28 cellular contexts compared by ENCODE assay signal in the genomic region with DNA sequence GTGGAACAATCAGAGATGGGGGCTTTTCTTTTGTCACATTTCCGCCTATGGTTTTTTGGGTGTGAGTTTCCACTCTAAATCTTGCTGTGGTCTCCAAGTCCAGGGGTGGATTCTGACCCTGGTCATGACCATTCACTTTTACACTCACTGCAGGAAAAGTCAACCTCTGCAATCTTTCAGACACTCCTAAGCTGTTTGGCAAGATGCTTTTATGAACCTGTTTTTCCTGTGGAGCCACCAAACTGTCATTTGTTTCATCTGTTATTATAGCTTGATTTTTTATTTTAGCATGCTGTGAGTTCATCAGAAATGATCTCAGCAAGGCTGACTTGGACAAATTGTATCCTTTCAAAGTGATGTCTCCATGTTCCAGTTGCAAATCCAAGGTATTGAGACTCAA. TPM values are rescaled to one million over a fixed set of nuclear protein-coding genes. Genes with fewer than 3 reads are reported as not detected.
A peak's percentile ranks its signal among the peaks of the same experiment; 100 is the strongest.
DNase-seq lines count a peak whose midpoint lies in the region; ATAC-seq and TF ChIP-seq lines count a peak whose summit lies in the region.
"Had no signal": no experiment of that assay in that cellular context is flagged by ENCODE, and none has a peak within 500 bp of the region (broad histone marks: within the 10 kb centered on the region; RNA-seq: fewer than 3 reads in every experiment).

No MANE protein-coding gene starts in this region.

- H3K9me3 ChIP-seq in Panc1 (ENCODE audit: control insufficient read depth, insufficient read depth, low read depth, low read length), result no peaks in the 10 kb centered on the region
- H3K9me3 ChIP-seq: adrenal gland, BLaER1, body of pancreas, SK-N-SH, spleen, tibial nerve had no signal

- H3K9me3 Mint-ChIP-seq in stimulated activated naive CD8-positive, alpha-beta T cell treated with anti-CD3 and anti-CD28 coated beads, Interleukin-15, Interleukin-2, amounts not matched to agents 100 ng/mL and 50 ng/mL, for 24 hours, result no peaks in the 10 kb centered on the region
- no peaks in the 10 kb centered on the region for H3K9me3 Mint-ChIP-seq in stimulated activated naive CD8-positive, alpha-beta T cell treated with anti-CD3 and anti-CD28 coated beads, Interleukin-15, amount 100 ng/mL, for 72 hours
- no peaks in the 10 kb centered on the region for H3K9me3 Mint-ChIP-seq in type B pancreatic cell
- H3K9me3 Mint-ChIP-seq: activated CD4-positive, alpha-beta memory T cell treated with anti-CD3 and anti-CD28 coated beads for 36 hours; activated naive CD4-positive, alpha-beta T cell treated with anti-CD3 and anti-CD28 coated beads for 36 hours; activated T-cell treated with anti-CD3 and anti-CD28 coated beads, Interleukin-2, amount 50 U/mL, for 72 hours; immature natural killer cell; T-helper 1 cell treated with Interleukin-12 subunit alpha and Interleukin-12 subunit beta and Interleukin-4 antibody, amounts not matched to agents 30 μg/mL and 1 μg/mL, for 36 hours had no signal

- TF ChIP-seq POLR2A in GM18505 (IDR thresholded peaks at IDR 0.05; ENCODE audit: borderline replicate concordance, extremely low read depth, insufficient read depth, insufficient read length), result no peak

- H3K27ac Mint-ChIP-seq in stimulated activated naive CD8-positive, alpha-beta T cell treated with anti-CD3 and anti-CD28 coated beads, Interleukin-15, Interleukin-2, amounts not matched to agents 100 ng/mL and 50 ng/mL, for 24 hours, result peak overlapping the region; percentile 26
- H3K27ac Mint-ChIP-seq in stimulated activated naive CD8-positive, alpha-beta T cell treated with anti-CD3 and anti-CD28 coated beads, Interleukin-15, amount 100 ng/mL, for 72 hours, result no peak overlapping the region
- H3K27ac Mint-ChIP-seq in type B pancreatic cell, result peak overlapping the region; percentile 96
- H3K27ac Mint-ChIP-seq: activated CD4-positive, alpha-beta memory T cell treated with anti-CD3 and anti-CD28 coated beads for 36 hours; activated naive CD4-positive, alpha-beta T cell treated with anti-CD3 and anti-CD28 coated beads for 36 hours; activated T-cell treated with anti-CD3 and anti-CD28 coated beads, Interleukin-2, amount 50 U/mL, for 72 hours; T-helper 1 cell treated with Interleukin-12 subunit alpha and Interleukin-12 subunit beta and Interleukin-4 antibody, amounts not matched to agents 30 μg/mL and 1 μg/mL, for 36 hours had no signal

- CTCF ChIA-PET in Panc1 (lab: Charles Lee), result no interaction called here

- DNase-seq in stimulated activated naive CD8-positive, alpha-beta T cell treated with anti-CD3 and anti-CD28 coated beads, Interleukin-15, amount 100 ng/mL, for 72 hours, result no peak
- DNase-seq in Panc1 (ENCODE audit: low read depth, low spot score), result no peak
- DNase-seq in type B pancreatic cell (ENCODE audit: extremely low spot score, unreplicated experiment), result no peak
- DNase-seq in RKO (ENCODE audit: low spot score), result no peak
- no peak for DNase-seq in foreskin keratinocyte
- DNase-seq: activated CD4-positive, alpha-beta memory T cell treated with anti-CD3 and anti-CD28 coated beads for 36 hours; activated CD4-positive, CD25-positive, alpha-beta regulatory T cell treated with anti-CD3 and anti-CD28 coated beads, Interleukin-2, amount 50 U/mL, for 72 hours; activated naive CD4-positive, alpha-beta T cell treated with anti-CD3 and anti-CD28 coated beads for 36 hours; activated T-cell treated with anti-CD3 and anti-CD28 coated beads, Interleukin-2, amount 50 U/mL, for 72 hours; adrenal gland; body of pancreas; immature natural killer cell; left cardiac atrium; NCI-H1048; NCI-H1694; NCI-H774; posterior cingulate gyrus; right cardiac atrium; SK-N-SH; spleen; stimulated activated CD4-positive, alpha-beta T cell treated with anti-CD3 and anti-CD28 coated beads, Interleukin-2, amount 100 ng/mL, for 24 hours; stimulated activated CD8-positive, alpha-beta memory T cell treated with anti-CD3 and anti-CD28 coated beads, Interleukin-4, amount 100 ng/mL, for 48 hours had no signal

- H3K36me3 ChIP-seq in Panc1 (ENCODE audit: control insufficient read depth, insufficient read depth, low read length), result 0 out of 2 replicates have a peak, but pooled peaks cover 4% of the 10 kb centered on the region

- intact Hi-C loops in Panc1 (cut with micrococcal nuclease; ENCODE audit: unreplicated experiment), result no loop called here

- H3K27me3 ChIP-seq in Panc1 (ENCODE audit: control insufficient read depth, insufficient read depth, low read length) (no peaks in the 10 kb centered on the region), foreskin keratinocyte (no peaks in the 10 kb centered on the region)
- H3K27me3 ChIP-seq: adrenal gland, BLaER1, body of pancreas, spleen, tibial nerve had no signal

- no peak overlapping the region for H3K27ac ChIP-seq in Panc1 (ENCODE audit: low read length)
- H3K27ac ChIP-seq in foreskin keratinocyte, result no peak overlapping the region
- H3K27ac ChIP-seq: BLaER1, body of pancreas had no signal

- in situ Hi-C loops in Panc1 (cut with HindIII; ENCODE audit: low pct_unique_long_range_greater_than_20kb, low sequenced_read_pairs), result no loop called here

- no peaks in the 10 kb centered on the region for H3K27me3 Mint-ChIP-seq in stimulated activated naive CD8-positive, alpha-beta T cell treated with anti-CD3 and anti-CD28 coated beads, Interleukin-15, Interleukin-2, amounts not matched to agents 100 ng/mL and 50 ng/mL, for 24 hours
- no peaks in the 10 kb centered on the region for H3K27me3 Mint-ChIP-seq in stimulated activated naive CD8-positive, alpha-beta T cell treated with anti-CD3 and anti-CD28 coated beads, Interleukin-15, amount 100 ng/mL, for 72 hours
- H3K27me3 Mint-ChIP-seq in type B pancreatic cell, result no peaks in the 10 kb centered on the region
- H3K27me3 Mint-ChIP-seq: activated CD4-positive, alpha-beta memory T cell treated with anti-CD3 and anti-CD28 coated beads for 36 hours had no signal

- H3K36me3 Mint-ChIP-seq in stimulated activated naive CD8-positive, alpha-beta T cell treated with anti-CD3 and anti-CD28 coated beads, Interleukin-15, Interleukin-2, amounts not matched to agents 100 ng/mL and 50 ng/mL, for 24 hours (ENCODE audit: low read depth), result peaks cover 60% of the 10 kb centered on the region
- H3K36me3 Mint-ChIP-seq in type B pancreatic cell, result peaks cover 17% of the 10 kb centered on the region
- H3K36me3 Mint-ChIP-seq: activated CD4-positive, alpha-beta memory T cell treated with anti-CD3 and anti-CD28 coated beads for 36 hours had no signal

- ATAC-seq in stimulated activated naive CD8-positive, alpha-beta T cell treated with anti-CD3 and anti-CD28 coated beads, Interleukin-15, amount 100 ng/mL, for 72 hours, result no peak
- ATAC-seq in Panc1 (no peak), esophagus mucosa (peak; percentile 82), GM18505 (IDR thresholded peaks at IDR 0.05; ENCODE audit: unreplicated experiment) (no peak), foreskin keratinocyte (no peak)
- ATAC-seq: activated T-cell treated with anti-CD3 and anti-CD28 coated beads, Interleukin-2, amount 50 U/mL, for 72 hours; body of pancreas had no signal

- H3K4me3 Mint-ChIP-seq in stimulated activated naive CD8-positive, alpha-beta T cell treated with anti-CD3 and anti-CD28 coated beads, Interleukin-15, Interleukin-2, amounts not matched to agents 100 ng/mL and 50 ng/mL, for 24 hours, result no peak overlapping the region
- H3K4me3 Mint-ChIP-seq in stimulated activated naive CD8-positive, alpha-beta T cell treated with anti-CD3 and anti-CD28 coated beads, Interleukin-15, amount 100 ng/mL, for 72 hours, result no peak overlapping the region
- H3K4me3 Mint-ChIP-seq in type B pancreatic cell, result peak overlapping the region; percentile 86
- H3K4me3 Mint-ChIP-seq: activated CD4-positive, alpha-beta memory T cell treated with anti-CD3 and anti-CD28 coated beads for 36 hours; activated naive CD4-positive, alpha-beta T cell treated with anti-CD3 and anti-CD28 coated beads for 36 hours; activated T-cell treated with anti-CD3 and anti-CD28 coated beads, Interleukin-2, amount 50 U/mL, for 72 hours; immature natural killer cell; T-helper 1 cell treated with Interleukin-12 subunit alpha and Interleukin-12 subunit beta and Interleukin-4 antibody, amounts not matched to agents 30 μg/mL and 1 μg/mL, for 36 hours had no signal

- TSS peak; percentile 82 for BruUV-seq in Panc1 (replicated peaks; lab: Mats Ljungman, UMichigan)

- POLR2A ChIA-PET in Panc1 (lab: Charles Lee), result no interaction called here

- no peaks in the 10 kb centered on the region for H3K4me1 ChIP-seq in Panc1 (ENCODE audit: control insufficient read depth, insufficient read depth, low read length)
- no peaks in the 10 kb centered on the region for H3K4me1 ChIP-seq in foreskin keratinocyte
- H3K4me1 ChIP-seq: adrenal gland, BLaER1, body of pancreas had no signal

- peaks cover 7% of the 10 kb centered on the region for H3K4me1 Mint-ChIP-seq in stimulated activated naive CD8-positive, alpha-beta T cell treated with anti-CD3 and anti-CD28 coated beads, Interleukin-15, Interleukin-2, amounts not matched to agents 100 ng/mL and 50 ng/mL, for 24 hours (ENCODE audit: low read depth)
- H3K4me1 Mint-ChIP-seq in stimulated activated naive CD8-positive, alpha-beta T cell treated with anti-CD3 and anti-CD28 coated beads, Interleukin-15, amount 100 ng/mL, for 72 hours, result no peaks in the 10 kb centered on the region
- peaks cover 4% of the 10 kb centered on the region for H3K4me1 Mint-ChIP-seq in type B pancreatic cell (ENCODE audit: unreplicated experiment)

- H3K4me3 ChIP-seq in Panc1 (ENCODE audit: low read depth in 2 of 2, low read length in 2 of 2), result no peak overlapping the region
- H3K4me3 ChIP-seq: adrenal gland, BLaER1, body of pancreas, spleen, tibial nerve had no signal

- TF ChIP-seq CTCF in Panc1 (IDR thresholded peaks at IDR 0.05) (no peak), type B pancreatic cell (conservative IDR thresholded peaks at IDR 0.05) (no peak), foreskin keratinocyte (conservative IDR thresholded peaks at IDR 0.05) (no peak)

RNA-seq across cellular contexts. Expression of a gene that starts 25.1 kb away (rescaled TPM):
- total RNA-seq in Panc1 (2021; ENCODE audit: unreplicated experiment), result not detected
- polyA plus RNA-seq in Panc1 (2012; ENCODE audit: insufficient read length), result 0.39 TPM
- 0.12 TPM for total RNA-seq in esophagus mucosa
- total RNA-seq in type B pancreatic cell (ENCODE audit: low replicate concordance), result 0.07 TPM in 1 of 2 replicates, not detected in the other
- total RNA-seq in foreskin keratinocyte, result 0.07 and 0.17 TPM in 2 replicates
- 0.07 TPM in 1 of 2 replicates, not detected in the other for polyA plus RNA-seq in foreskin keratinocyte
- total RNA-seq: activated naive CD4-positive, alpha-beta T cell treated with anti-CD3 and anti-CD28 coated beads for 36 hours; left cardiac atrium had no signal

Comparison
In these comparisons a context has a peak if more than half of its experiments do, and no peak if none do; other contexts are left out.
1. H3K27ac Mint-ChIP-seq: peak in stimulated activated naive CD8-positive, alpha-beta T cell treated with anti-CD3 and anti-CD28 coated beads, Interleukin-15, Interleukin-2, amounts not matched to agents 100 ng/mL and 50 ng/mL, for 24 hours (single experiment) and type B pancreatic cell (single experiment); none in stimulated activated naive CD8-positive, alpha-beta T cell treated with anti-CD3 and anti-CD28 coated beads, Interleukin-15, amount 100 ng/mL, for 72 hours (0 of 2).